ENCODE assay signal across 22 cellular contexts in the genomic region with DNA sequence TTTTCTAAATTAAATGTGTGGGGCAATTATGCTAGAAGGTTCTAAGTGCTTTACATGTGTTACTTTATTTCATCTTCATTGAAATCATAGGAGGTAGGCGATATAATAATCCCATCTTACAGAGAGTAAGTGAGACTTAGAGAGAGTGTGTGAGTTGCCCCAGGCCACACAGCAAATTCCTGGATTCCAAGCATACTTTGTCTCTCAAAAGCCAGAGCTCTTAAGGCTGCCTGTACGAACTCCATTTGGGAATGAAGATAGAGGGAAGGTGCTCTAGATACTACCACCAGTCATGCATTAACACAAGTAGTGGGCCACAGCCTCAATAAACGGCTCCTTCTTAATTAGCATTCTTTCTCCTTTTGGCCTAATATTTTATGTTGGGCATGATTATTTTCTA.
"Had no signal": no experiment of that assay in that cellular context is flagged by ENCODE, and none has a peak within 500 bp of the region (broad histone marks: within the 10 kb centered on the region; RNA-seq: fewer than 3 reads in every experiment).

No MANE protein-coding gene starts in this region.

- DNase-seq: activated CD4-positive, alpha-beta T cell treated with anti-CD3 and anti-CD28 coated beads for 1 hour; activated CD4-positive, alpha-beta T cell treated with anti-CD3 and anti-CD28 coated beads, Interleukin-2, amount 50 U/mL, for 4 hours; activated effector memory CD4-positive, alpha-beta T cell treated with anti-CD3 and anti-CD28 coated beads, Interleukin-2, amount 50 U/mL, for 16 hours; activated naive CD4-positive, alpha-beta T cell treated with anti-CD3 and anti-CD28 coated beads, Interleukin-2, amount 50 U/mL, for 16 hours; activated T-cell treated with anti-CD3 and anti-CD28 coated beads, Interleukin-2, amount 50 U/mL, for 72 hours; cerebellar nuclear complex; cortex of kidney; erythroblast; foreskin melanocyte; left cardiac atrium; lower lobe of right lung; spleen; stimulated activated CD4-positive, alpha-beta T cell treated with anti-CD3 and anti-CD28 coated beads, Interleukin-4, amount 100 ng/mL, for 4 hours; T1000; testis; upper lobe of left lung had no signal

- H3K27ac ChIP-seq: ascending aorta, lower lobe of right lung, parathyroid adenoma, spleen, testis, upper lobe of left lung, VCaP had no signal

- H3K9ac ChIP-seq: parathyroid adenoma had no signal

- H2AFZ ChIP-seq: parathyroid adenoma had no signal

- ATAC-seq: left cardiac atrium; lower lobe of right lung; sciatic nerve; stimulated activated memory B cell treated with anti-CD40 and anti-IgM and Interleukin-4, amounts not matched to agents 10 μg/mL and 1 μg/mL and 100 μg/mL, for 72 hours had no signal

- H3K4me3 ChIP-seq: ascending aorta, lower lobe of right lung, spleen, testis, upper lobe of left lung had no signal

- H3K4me3 Mint-ChIP-seq: activated T-cell treated with anti-CD3 and anti-CD28 coated beads, Interleukin-2, amount 50 U/mL, for 72 hours; natural killer cell treated with Interleukin-12 subunit alpha and Interleukin-12 subunit beta and Interleukin-15 and Interleukin-18, amount 100 ng/mL, for 72 hours; stimulated activated memory B cell treated with anti-CD40 and anti-IgM and Interleukin-4, amounts not matched to agents 10 μg/mL and 1 μg/mL and 100 μg/mL, for 72 hours had no signal

- H3K9me3 Mint-ChIP-seq: activated T-cell treated with anti-CD3 and anti-CD28 coated beads, Interleukin-2, amount 50 U/mL, for 72 hours; natural killer cell treated with Interleukin-12 subunit alpha and Interleukin-12 subunit beta and Interleukin-15 and Interleukin-18, amount 100 ng/mL, for 72 hours; stimulated activated memory B cell treated with anti-CD40 and anti-IgM and Interleukin-4, amounts not matched to agents 10 μg/mL and 1 μg/mL and 100 μg/mL, for 72 hours had no signal

- H3K27ac Mint-ChIP-seq: activated T-cell treated with anti-CD3 and anti-CD28 coated beads, Interleukin-2, amount 50 U/mL, for 72 hours; natural killer cell treated with Interleukin-12 subunit alpha and Interleukin-12 subunit beta and Interleukin-15 and Interleukin-18, amount 100 ng/mL, for 72 hours; stimulated activated memory B cell treated with anti-CD40 and anti-IgM and Interleukin-4, amounts not matched to agents 10 μg/mL and 1 μg/mL and 100 μg/mL, for 72 hours had no signal

- H3K4me1 Mint-ChIP-seq: stimulated activated memory B cell treated with anti-CD40 and anti-IgM and Interleukin-4, amounts not matched to agents 10 μg/mL and 1 μg/mL and 100 μg/mL, for 72 hours had no signal

- H3K79me2 ChIP-seq: parathyroid adenoma had no signal

- H3K27me3 Mint-ChIP-seq: stimulated activated memory B cell treated with anti-CD40 and anti-IgM and Interleukin-4, amounts not matched to agents 10 μg/mL and 1 μg/mL and 100 μg/mL, for 72 hours had no signal

- H3K36me3 Mint-ChIP-seq: natural killer cell treated with Interleukin-12 subunit alpha and Interleukin-12 subunit beta and Interleukin-15 and Interleukin-18, amount 100 ng/mL, for 72 hours; stimulated activated memory B cell treated with anti-CD40 and anti-IgM and Interleukin-4, amounts not matched to agents 10 μg/mL and 1 μg/mL and 100 μg/mL, for 72 hours had no signal

- H3K9me3 ChIP-seq: ascending aorta, lower lobe of right lung, spleen, testis, upper lobe of left lung had no signal

- H3K4me1 ChIP-seq: ascending aorta, lower lobe of right lung, parathyroid adenoma, testis had no signal

- H3K27me3 ChIP-seq: ascending aorta, spleen, testis, upper lobe of left lung had no signal
